Comparison of ENCODE assay signal across 8 cellular contexts in the genomic region with DNA sequence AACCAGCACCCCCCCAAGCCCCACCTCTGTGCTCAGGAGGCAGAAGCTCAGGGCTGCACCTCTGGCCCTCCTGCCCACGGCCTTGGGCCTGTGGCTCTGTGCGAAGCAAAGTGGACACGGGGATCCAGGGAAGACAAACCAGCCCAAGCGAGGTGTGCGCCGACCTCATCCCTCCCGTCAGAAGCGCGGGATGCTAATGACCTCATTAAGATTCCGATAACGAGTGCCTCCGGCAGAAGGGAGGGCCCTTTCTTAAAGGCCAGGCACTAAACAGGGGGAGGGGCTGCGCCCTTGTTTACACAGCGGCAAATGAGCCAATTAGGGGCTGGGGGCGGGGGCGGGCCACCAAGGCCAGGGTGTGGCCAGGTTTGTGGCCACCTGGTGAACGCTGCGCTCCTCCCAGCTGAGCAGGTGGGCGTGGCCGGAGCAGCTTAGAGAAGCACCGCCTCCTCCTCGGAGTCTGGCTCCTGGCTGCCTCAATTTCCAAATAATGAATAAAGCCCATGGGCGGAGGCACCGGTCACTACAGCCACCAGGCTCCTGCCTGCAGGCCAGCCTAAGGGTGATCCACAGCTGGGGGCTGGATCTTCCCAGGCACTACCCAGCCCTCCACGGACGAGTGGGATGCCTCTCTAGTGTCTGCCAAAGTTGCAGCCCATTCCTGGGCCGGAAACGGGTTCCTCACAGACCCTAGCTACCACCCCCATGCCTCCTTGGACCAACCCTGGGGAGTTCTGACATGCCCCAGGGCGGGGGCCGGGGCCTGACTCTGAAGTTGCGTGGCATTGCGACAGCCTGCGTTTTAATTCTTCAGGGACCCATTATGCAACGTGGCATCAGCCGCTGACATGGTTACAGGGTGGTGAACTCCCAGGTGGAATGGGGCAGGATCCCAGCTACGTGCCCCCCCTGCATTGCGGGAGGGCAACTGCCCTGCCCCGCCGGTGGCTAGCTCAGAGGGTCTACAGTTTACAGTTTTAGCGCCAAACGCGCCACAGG. TPM values are rescaled to one million over a fixed set of nuclear protein-coding genes. Genes with fewer than 3 reads are reported as not detected.
DNase-seq lines count a peak whose midpoint lies in the region; ATAC-seq and TF ChIP-seq lines count a peak whose summit lies in the region.

No MANE protein-coding gene starts in this region.

- H3K9me3 Mint-ChIP-seq in activated CD4-positive, alpha-beta T cell treated with anti-CD3 and anti-CD28 coated beads for 36 hours (ENCODE audit: low read depth) = no peaks in the 10 kb centered on the region
- no peaks in the 10 kb centered on the region for H3K9me3 Mint-ChIP-seq in progenitor cell of endocrine pancreas (ENCODE audit: low read depth)

- H3K27ac ChIP-seq in OCI-LY7 (ENCODE audit: low read depth, low read length, poor library complexity, severe bottlenecking) (peak overlapping the region; percentile 91), esophagus (ENCODE audit: low read depth in 2 of 2, low read length in 1 of 2) (peak overlapping the region; percentile 97 to 99)

- H3K27ac Mint-ChIP-seq in activated CD4-positive, alpha-beta T cell treated with anti-CD3 and anti-CD28 coated beads for 36 hours = no peak overlapping the region
- peak overlapping the region; percentile 24 for H3K27ac Mint-ChIP-seq in progenitor cell of endocrine pancreas

- peaks cover 0 to 4% of the 10 kb centered on the region in 2 donors for H3K27me3 ChIP-seq in esophagus (ENCODE audit: control insufficient read depth in 1 of 2, insufficient read depth in 2 of 2, low read length in 2 of 2)

- H4K20me1 ChIP-seq in OCI-LY7 (ENCODE audit: insufficient read depth, low read length) = peaks cover 13% of the 10 kb centered on the region; the same call in 1 of the 2 replicates

- H3K36me3 ChIP-seq in OCI-LY7 (ENCODE audit: insufficient read depth, low read length) (peaks cover 59% of the 10 kb centered on the region), esophagus (ENCODE audit: control insufficient read depth in 2 of 2, insufficient read depth in 2 of 2, low read length in 1 of 2) (peaks cover 5 to 25% of the 10 kb centered on the region in 2 donors)

- BruUV-seq in OCI-LY7 (replicated peaks; lab: Mats Ljungman, UMichigan) = no TSS peak

- no peak overlapping the region for H2AFZ ChIP-seq in OCI-LY7 (ENCODE audit: low read length)

- H3K4me3 ChIP-seq in OCI-LY7 (ENCODE audit: low read depth, low read length, poor library complexity, severe bottlenecking) (peak overlapping the region; percentile 84), esophagus (ENCODE audit: low read depth in 1 of 2, low read length in 2 of 2) (peak overlapping the region; percentile 66 to 80)

- H3K79me2 ChIP-seq in OCI-LY7 (ENCODE audit: insufficient read depth, low read depth, low read length) = peaks cover 37% of the 10 kb centered on the region

- WGBS in esophagus, 2 donors = 46 to 48% methylated on average over 42 of the region's 42 CpGs

- no peaks in the 10 kb centered on the region for H3K9me3 ChIP-seq in OCI-LY7 (ENCODE audit: low read length)
- peaks cover 0 to 5% of the 10 kb centered on the region in 2 donors for H3K9me3 ChIP-seq in esophagus (ENCODE audit: control insufficient read depth in 2 of 2, insufficient read depth in 1 of 2, low read depth in 1 of 2, low read length in 1 of 2)

- H3K9me2 ChIP-seq in OCI-LY7 (ENCODE audit: insufficient read depth, low read length) = no peaks in the 10 kb centered on the region

- peak overlapping the region; percentile 91 for H3K4me2 ChIP-seq in OCI-LY7 (ENCODE audit: low read length)

- intact Hi-C loops in activated CD4-positive, alpha-beta T cell treated with anti-CD3 and anti-CD28 coated beads for 36 hours (cut with DNase I, micrococcal nuclease) = loop anchor here (1.0 to 10.0 kb wide), 4 partner anchors 46 to 426 kb away; partner anchors contain the start of gene RNF213 (in 1 of the 2)
- intact Hi-C loops in OCI-LY7 (cut with micrococcal nuclease; ENCODE audit: unreplicated experiment) = loop anchor here (5.0 kb wide), 1 partner anchor 156 kb away; no protein-coding TSS in a partner anchor

- peaks cover 14% of the 10 kb centered on the region for H3K36me3 Mint-ChIP-seq in activated CD4-positive, alpha-beta T cell treated with anti-CD3 and anti-CD28 coated beads for 36 hours (ENCODE audit: low read depth)
- peaks cover 6% of the 10 kb centered on the region for H3K36me3 Mint-ChIP-seq in progenitor cell of endocrine pancreas (ENCODE audit: insufficient read depth)

- DNase-seq in activated CD4-positive, alpha-beta T cell treated with anti-CD3 and anti-CD28 coated beads for 36 hours = peak; percentile 48
- DNase-seq in activated CD4-positive, alpha-beta T cell treated with anti-CD3 and anti-CD28 coated beads for 4 hours = no peak
- peak; percentile 69 for DNase-seq in OCI-LY7 (ENCODE audit: low spot score)
- DNase-seq in progenitor cell of endocrine pancreas (ENCODE audit: low spot score, unreplicated experiment) = peak; percentile 69
- no peak for DNase-seq in effector CD4-positive, alpha-beta T cell
- no peak for DNase-seq in NCI-H2227 treated with DMSO at 0.1 percent for 48 hours (lab: John Stamatoyannopoulos, UW)
- DNase-seq in 8988T = no peak

- H3K27me3 Mint-ChIP-seq in activated CD4-positive, alpha-beta T cell treated with anti-CD3 and anti-CD28 coated beads for 36 hours = peaks cover 12% of the 10 kb centered on the region
- peaks cover 42% of the 10 kb centered on the region for H3K27me3 Mint-ChIP-seq in progenitor cell of endocrine pancreas

- H3K4me1 ChIP-seq in OCI-LY7 (ENCODE audit: insufficient read depth, low read length, poor library complexity, severe bottlenecking) = peaks cover 27% of the 10 kb centered on the region
- peaks cover 11 to 40% of the 10 kb centered on the region in 2 donors for H3K4me1 ChIP-seq in esophagus (ENCODE audit: control insufficient read depth in 2 of 2, insufficient read depth in 2 of 2, low read length in 1 of 2)

- no peak for ATAC-seq in activated CD4-positive, alpha-beta T cell treated with anti-CD3 and anti-CD28 coated beads for 36 hours

- POLR2A ChIA-PET in activated CD4-positive, alpha-beta T cell treated with anti-CD3 and anti-CD28 coated beads for 36 hours (lab: Charles Lee) = interaction anchor here (1.4 kb wide), 1 partner anchor 39 kb away, joined by 3 read pairs; the partner anchor contains the start of gene CBX8
- POLR2A ChIA-PET in OCI-LY7 (lab: Charles Lee) = interaction anchor here (0.7 to 2.3 kb wide), 6 partner anchors 8 to 39 kb away, joined by 3 to 20 read pairs (median 4); partner anchors contain the start of gene CBX8

- CTCF ChIA-PET in activated CD4-positive, alpha-beta T cell treated with anti-CD3 and anti-CD28 coated beads for 36 hours (lab: Charles Lee) = interaction anchor here (0.9 to 2.3 kb wide), 8 partner anchors 10 to 156 kb away, joined by 3 to 8 read pairs (median 4); partner anchors contain the start of gene CBX8
- CTCF ChIA-PET in OCI-LY7 (lab: Charles Lee; ENCODE audit: unreplicated experiment) = interaction anchor here (0.6 to 2.3 kb wide), 6 partner anchors 16 to 47 kb away, joined by 3 to 14 read pairs (median 4); partner anchors contain the start of gene CBX8

- TF ChIP-seq CTCF in OCI-LY7 (conservative IDR thresholded peaks at IDR 0.05; ENCODE audit: low read length) (no peak), progenitor cell of endocrine pancreas (IDR thresholded peaks at IDR 0.05; ENCODE audit: unreplicated experiment) (no peak)

- H3K4me3 Mint-ChIP-seq in activated CD4-positive, alpha-beta T cell treated with anti-CD3 and anti-CD28 coated beads for 36 hours = peak overlapping the region; percentile 92
- H3K4me3 Mint-ChIP-seq in progenitor cell of endocrine pancreas (ENCODE audit: low read depth) = peak overlapping the region; percentile 63

- H3K4me1 Mint-ChIP-seq in activated CD4-positive, alpha-beta T cell treated with anti-CD3 and anti-CD28 coated beads for 36 hours = peaks cover 40% of the 10 kb centered on the region
- peaks cover 24% of the 10 kb centered on the region for H3K4me1 Mint-ChIP-seq in progenitor cell of endocrine pancreas (ENCODE audit: low read depth)

RNA-seq across cellular contexts. Expression of gene CBX4, which starts 3.0 kb away (rescaled TPM):
- 10 to 100 TPM; 14.9 to 18.5 TPM for total RNA-seq in activated CD4-positive, alpha-beta T cell treated with anti-CD3 and anti-CD28 coated beads for 36 hours
- 98.9 and 109 TPM in 2 replicates for total RNA-seq in OCI-LY7 (2014; rRNA removed; shearing (Covaris generic))
- 110 and 121 TPM in 2 replicates for total RNA-seq in OCI-LY7 (2022)
- 10 to 100 TPM; 10.7 to 15.8 TPM for polyA plus RNA-seq in esophagus
- total RNA-seq in progenitor cell of endocrine pancreas = 22.8 and 24.2 TPM in 2 replicates

RNA-seq across cellular contexts. Expression of gene CBX8, which starts 39.4 kb away (rescaled TPM):
- total RNA-seq in activated CD4-positive, alpha-beta T cell treated with anti-CD3 and anti-CD28 coated beads for 36 hours = 1 to 10 TPM; 4.7 to 6.0 TPM
- total RNA-seq in OCI-LY7 (2014; rRNA removed; shearing (Covaris generic)) = 7.5 and 11.7 TPM in 2 replicates
- total RNA-seq in OCI-LY7 (2022) (13.9 and 16.3 TPM in 2 replicates), progenitor cell of endocrine pancreas (21.7 and 23.1 TPM in 2 replicates)
- 1 to 10 TPM; 2.2 to 3.2 TPM for polyA plus RNA-seq in esophagus

RNA-seq across cellular contexts. Expression of gene CBX2, which starts 58.3 kb away (rescaled TPM):
- 1 to 10 TPM; 4.2 to 4.3 TPM for total RNA-seq in activated CD4-positive, alpha-beta T cell treated with anti-CD3 and anti-CD28 coated beads for 36 hours
- total RNA-seq in OCI-LY7 (2014; rRNA removed; shearing (Covaris generic)) = 29.9 and 31.5 TPM in 2 replicates
- total RNA-seq in OCI-LY7 (2022) (27.9 and 31.2 TPM in 2 replicates), progenitor cell of endocrine pancreas (106 and 111 TPM in 2 replicates)
- polyA plus RNA-seq in esophagus = 1 to 10 TPM; 2.1 to 3.3 TPM

Comparison
In these comparisons a context has a peak if more than half of its experiments do, and no peak if none do; other contexts are left out.
1. DNase-seq: peak in activated CD4-positive, alpha-beta T cell treated with anti-CD3 and anti-CD28 coated beads for 36 hours (single experiment), OCI-LY7 (single experiment) and progenitor cell of endocrine pancreas (single experiment); none in activated CD4-positive, alpha-beta T cell treated with anti-CD3 and anti-CD28 coated beads for 4 hours (0 of 2), effector CD4-positive, alpha-beta T cell (single experiment), NCI-H2227 treated with DMSO at 0.1 percent for 48 hours (single experiment) and 8988T (single experiment).
2. RNA of gene CBX2, which starts 58.3 kb away (total RNA-seq): 106 to 111 TPM in progenitor cell of endocrine pancreas and 27.9 to 31.5 TPM in OCI-LY7; 4.2 to 4.3 TPM in activated CD4-positive, alpha-beta T cell treated with anti-CD3 and anti-CD28 coated beads for 36 hours; every median in the first group is over 4 times any median in the second.